Comparison of ENCODE assay signal across 10 cellular contexts in genomic region chr1:7993593-7994479, GRCh38. TPM values are rescaled to one million over a fixed set of nuclear protein-coding genes. Genes with fewer than 3 reads are reported as not detected.
DNase-seq lines count a peak whose midpoint lies in the region; ATAC-seq and FAIRE-seq lines count a peak whose summit lies in the region.
"Had no signal": no experiment of that assay in that cellular context is flagged by ENCODE, and none has a peak within 500 bp of the region (broad histone marks: within the 10 kb centered on the region; RNA-seq: fewer than 3 reads in every experiment).

No MANE protein-coding gene starts in this region.

- no peak for DNase-seq in activated naive CD8-positive, alpha-beta T cell treated with anti-CD3 and anti-CD28 coated beads, Interleukin-2, amount 50 U/mL, for 24 hours
- no peak for DNase-seq in activated naive CD8-positive, alpha-beta T cell treated with anti-CD3 and anti-CD28 coated beads for 36 hours
- no peak for DNase-seq in GDM1 (lab: John Stamatoyannopoulos, UW)
- DNase-seq in RCC 7860 (ENCODE audit: low spot score): no peak
- no peak for DNase-seq in globus pallidus (ENCODE audit: low spot score)
- no peak for DNase-seq in NCI-H2196 treated with DMSO at 0.1 percent for 48 hours (lab: John Stamatoyannopoulos, UW; ENCODE audit: unreplicated experiment)
- DNase-seq: BE2C, NCI-H524 had no signal

- no peak overlapping the region for H3K4me3 Mint-ChIP-seq in activated naive CD8-positive, alpha-beta T cell treated with anti-CD3 and anti-CD28 coated beads, Interleukin-2, amount 50 U/mL, for 24 hours
- H3K4me3 Mint-ChIP-seq in activated naive CD8-positive, alpha-beta T cell treated with anti-CD3 and anti-CD28 coated beads for 36 hours: no peak overlapping the region
- H3K4me3 Mint-ChIP-seq in activated T-helper 17 cell treated with anti-CD3 and anti-CD28 coated beads, Interleukin-2, amount 50 U/mL, for 72 hours: no peak overlapping the region

- H3K36me3 Mint-ChIP-seq in activated naive CD8-positive, alpha-beta T cell treated with anti-CD3 and anti-CD28 coated beads, Interleukin-2, amount 50 U/mL, for 24 hours (ENCODE audit: low read depth): peaks cover 42% of the 10 kb centered on the region
- H3K36me3 Mint-ChIP-seq in activated naive CD8-positive, alpha-beta T cell treated with anti-CD3 and anti-CD28 coated beads for 36 hours: peaks cover 23% of the 10 kb centered on the region
- H3K36me3 Mint-ChIP-seq in activated T-helper 17 cell treated with anti-CD3 and anti-CD28 coated beads, Interleukin-2, amount 50 U/mL, for 72 hours (ENCODE audit: low read depth): peaks cover 29% of the 10 kb centered on the region

- no peaks in the 10 kb centered on the region for H3K27me3 Mint-ChIP-seq in activated naive CD8-positive, alpha-beta T cell treated with anti-CD3 and anti-CD28 coated beads, Interleukin-2, amount 50 U/mL, for 24 hours
- H3K27me3 Mint-ChIP-seq in activated naive CD8-positive, alpha-beta T cell treated with anti-CD3 and anti-CD28 coated beads for 36 hours: no peaks in the 10 kb centered on the region
- H3K27me3 Mint-ChIP-seq in activated T-helper 17 cell treated with anti-CD3 and anti-CD28 coated beads, Interleukin-2, amount 50 U/mL, for 72 hours: no peaks in the 10 kb centered on the region

- no peak for FAIRE-seq in RCC 7860 (lab: Jason Lieb, UNC)

- ATAC-seq in activated naive CD8-positive, alpha-beta T cell treated with anti-CD3 and anti-CD28 coated beads, Interleukin-2, amount 50 U/mL, for 24 hours: no peak
- ATAC-seq in HG02970 (IDR thresholded peaks at IDR 0.05; ENCODE audit: low FRiP score, unreplicated experiment): peak; percentile 70
- ATAC-seq in activated T-helper 17 cell treated with anti-CD3 and anti-CD28 coated beads, Interleukin-2, amount 50 U/mL, for 72 hours (replicated peaks): peak; percentile 37

- H3K4me1 Mint-ChIP-seq in activated naive CD8-positive, alpha-beta T cell treated with anti-CD3 and anti-CD28 coated beads, Interleukin-2, amount 50 U/mL, for 24 hours: peaks cover 7% of the 10 kb centered on the region
- H3K4me1 Mint-ChIP-seq in activated naive CD8-positive, alpha-beta T cell treated with anti-CD3 and anti-CD28 coated beads for 36 hours: peaks cover 3% of the 10 kb centered on the region
- H3K4me1 Mint-ChIP-seq in activated T-helper 17 cell treated with anti-CD3 and anti-CD28 coated beads, Interleukin-2, amount 50 U/mL, for 72 hours: peaks cover 14% of the 10 kb centered on the region

- H3K9me3 Mint-ChIP-seq in activated naive CD8-positive, alpha-beta T cell treated with anti-CD3 and anti-CD28 coated beads, Interleukin-2, amount 50 U/mL, for 24 hours: no peaks in the 10 kb centered on the region
- H3K9me3 Mint-ChIP-seq in activated naive CD8-positive, alpha-beta T cell treated with anti-CD3 and anti-CD28 coated beads for 36 hours: no peaks in the 10 kb centered on the region
- H3K9me3 Mint-ChIP-seq in activated T-helper 17 cell treated with anti-CD3 and anti-CD28 coated beads, Interleukin-2, amount 50 U/mL, for 72 hours: no peaks in the 10 kb centered on the region

- peak overlapping the region; percentile 5 for H3K27ac Mint-ChIP-seq in activated naive CD8-positive, alpha-beta T cell treated with anti-CD3 and anti-CD28 coated beads, Interleukin-2, amount 50 U/mL, for 24 hours
- no peak overlapping the region for H3K27ac Mint-ChIP-seq in activated naive CD8-positive, alpha-beta T cell treated with anti-CD3 and anti-CD28 coated beads for 36 hours
- no peak overlapping the region for H3K27ac Mint-ChIP-seq in activated T-helper 17 cell treated with anti-CD3 and anti-CD28 coated beads, Interleukin-2, amount 50 U/mL, for 72 hours

RNA-seq across cellular contexts. Expression of gene ERRFI1, which starts 32.3 kb away (rescaled TPM):
- total RNA-seq in activated naive CD8-positive, alpha-beta T cell treated with anti-CD3 and anti-CD28 coated beads for 36 hours: 1 to 10 TPM; 1.2 to 1.4 TPM
- 1 to 10 TPM; 1.8 to 3.1 TPM for total RNA-seq in activated T-helper 17 cell treated with anti-CD3 and anti-CD28 coated beads, Interleukin-2, amount 50 U/mL, for 72 hours

RNA-seq across cellular contexts. Expression of gene PARK7, which starts 32.3 kb away (rescaled TPM):
- 100 to 1,000 TPM; 565 to 569 TPM for total RNA-seq in activated naive CD8-positive, alpha-beta T cell treated with anti-CD3 and anti-CD28 coated beads for 36 hours
- 100 to 1,000 TPM; 262 to 416 TPM for total RNA-seq in activated T-helper 17 cell treated with anti-CD3 and anti-CD28 coated beads, Interleukin-2, amount 50 U/mL, for 72 hours

RNA-seq across cellular contexts. Expression of gene TNFRSF9, which starts 53.2 kb away (rescaled TPM):
- total RNA-seq in activated naive CD8-positive, alpha-beta T cell treated with anti-CD3 and anti-CD28 coated beads for 36 hours: 100 to 1,000 TPM; 146 to 149 TPM
- total RNA-seq in activated T-helper 17 cell treated with anti-CD3 and anti-CD28 coated beads, Interleukin-2, amount 50 U/mL, for 72 hours: 10 to 100 TPM; 22.2 to 40.8 TPM
